ENCODE assay signal across 1 cellular context in genomic region chr22:38415561-38416321, GRCh38.
A peak's percentile ranks its signal among the peaks of the same experiment; 100 is the strongest.
TF ChIP-seq lines count a peak whose summit lies in the region.

No MANE protein-coding gene starts in this region.

TF ChIP-seq in HEK293, 187 proteins besides CTCF, POLR2A, EP300 and RAD21 (continued from another document):
- TF ChIP-seq KLF1 (tag by site-specific recombination; IDR thresholded peaks at IDR 0.05) (peak; percentile 91), SP3 (tag by site-specific recombination; IDR thresholded peaks at IDR 0.05) (peak; percentile 36; the same call in 1 of the 2 replicates), ZSCAN5A (tag by site-specific recombination; IDR thresholded peaks at IDR 0.05) (no peak), WT1 (tag by site-specific recombination; IDR thresholded peaks at IDR 0.05) (no peak), ZNF561 (tag by site-specific recombination; IDR thresholded peaks at IDR 0.05; ENCODE audit: borderline replicate concordance) (no peak), ZNF76 (tag by site-specific recombination; IDR thresholded peaks at IDR 0.05; ENCODE audit: borderline replicate concordance, low read depth) (no peak), GLI4 (tag by site-specific recombination; IDR thresholded peaks at IDR 0.05) (no peak), GLIS1 (tag by site-specific recombination; IDR thresholded peaks at IDR 0.05) (peak; percentile 95), ZBTB8A (tag by site-specific recombination; IDR thresholded peaks at IDR 0.05) (peak; percentile 29), ZFP69B (tag by site-specific recombination; IDR thresholded peaks at IDR 0.05) (no peak), ZNF768 (tag by site-specific recombination; IDR thresholded peaks at IDR 0.05) (peak; percentile 62; the same call in 1 of the 2 replicates)
